In genomic region chr13:71055644-71056043, GRCh38 we compare ENCODE assay signal across 1 cellular context.
TF ChIP-seq lines count a peak whose summit lies in the region.

No MANE protein-coding gene starts in this region.

TF ChIP-seq in H1, 55 proteins besides CTCF, POLR2A, EP300 and RAD21 (continued from another document):
- no peak for TF ChIP-seq TAF7 (optimal IDR thresholded peaks at IDR 0.05; ENCODE audit: borderline replicate concordance, low read depth, low read length)
- no peak for TF ChIP-seq NANOG (IDR thresholded peaks at IDR 0.05; ENCODE audit: insufficient read depth, low read depth, low read length, poor library complexity, severe bottlenecking)
- no peak for TF ChIP-seq E2F6 (IDR thresholded peaks at IDR 0.05)
- no peak for TF ChIP-seq GABPA (IDR thresholded peaks at IDR 0.05; ENCODE audit: borderline replicate concordance, insufficient read depth, low read length)
- no peak for TF ChIP-seq KDM4A (IDR thresholded peaks at IDR 0.05; ENCODE audit: low read depth, low read length, severe bottlenecking)
- no peak for TF ChIP-seq SIN3A (conservative IDR thresholded peaks at IDR 0.05 in 1 of 2, IDR thresholded peaks at IDR 0.05 in 1 of 2; ENCODE audit: low read depth in 1 of 2, low read length in 2 of 2)
